Comparison of ENCODE assay signal across 9 cellular contexts in genomic region chr2:36561223-36561944, GRCh38. TPM values are rescaled to one million over a fixed set of nuclear protein-coding genes. Genes with fewer than 3 reads are reported as not detected.
DNase-seq lines count a peak whose midpoint lies in the region; ATAC-seq and TF ChIP-seq lines count a peak whose summit lies in the region.
"Had no signal": no experiment of that assay in that cellular context is flagged by ENCODE, and none has a peak within 500 bp of the region (broad histone marks: within the 10 kb centered on the region; RNA-seq: fewer than 3 reads in every experiment).

No MANE protein-coding gene starts in this region.

- H3K9ac ChIP-seq in mammary epithelial cell (ENCODE audit: insufficient read depth, low read length) = no peak overlapping the region
- H3K9ac ChIP-seq: BLaER1 had no signal

- CTCF ChIA-PET in mammary epithelial cell (lab: Charles Lee; ENCODE audit: low non-redundant PET) = no interaction called here

- dilution Hi-C loops in mammary epithelial cell (cut with HindIII; ENCODE audit: low sequenced_read_pairs) = no loop called here

- TF ChIP-seq CTCF in mammary epithelial cell (conservative IDR thresholded peaks at IDR 0.05 in 1 of 2, IDR thresholded peaks at IDR 0.05 in 1 of 2; ENCODE audit: extremely low read depth in 1 of 2, insufficient read depth in 1 of 2, low read depth in 1 of 2, low read length in 2 of 2) = no peak

- no peaks in the 10 kb centered on the region for H3K9me3 ChIP-seq in mammary epithelial cell (replicated peaks; ENCODE audit: insufficient read depth, low read length)
- H3K9me3 ChIP-seq: BLaER1 had no signal

- no peaks in the 10 kb centered on the region for H4K20me1 ChIP-seq in mammary epithelial cell (ENCODE audit: insufficient read depth, low read length)
- H4K20me1 ChIP-seq: BLaER1 had no signal

- ATAC-seq in left cardiac atrium (peak; percentile 55 to 86), left colon (peak; percentile 98), GM19395 (IDR thresholded peaks at IDR 0.05; ENCODE audit: unreplicated experiment) (no peak), GM21381 (IDR thresholded peaks at IDR 0.05; ENCODE audit: unreplicated experiment) (no peak), GM18870 (IDR thresholded peaks at IDR 0.05; ENCODE audit: unreplicated experiment) (no peak), GM19328 (IDR thresholded peaks at IDR 0.05; ENCODE audit: unreplicated experiment) (no peak)

- H3K27me3 ChIP-seq in mammary epithelial cell (ENCODE audit: insufficient read depth, low read length) = no peaks in the 10 kb centered on the region
- H3K27me3 ChIP-seq: BLaER1 had no signal

- DNase-seq in left cardiac atrium (no peak), cardiac septum (ENCODE audit: low spot score) (no peak), mammary epithelial cell (peak; percentile 75), left colon (peak in 1 of 2 donors; percentile 39)

- BruUV-seq in mammary epithelial cell (replicated peaks; lab: Mats Ljungman, UMichigan) = no TSS peak

- peaks cover 2% of the 10 kb centered on the region for H3K36me3 ChIP-seq in mammary epithelial cell (ENCODE audit: insufficient read depth, low read length)

- peaks cover 45% of the 10 kb centered on the region for H3K4me1 ChIP-seq in mammary epithelial cell (ENCODE audit: insufficient read depth, low read length)
- H3K4me1 ChIP-seq: BLaER1 had no signal

- no peak overlapping the region for H2AFZ ChIP-seq in mammary epithelial cell (ENCODE audit: low read depth, low read length)

- 57% methylated on average over 8 of the region's 8 CpGs for WGBS in mammary epithelial cell (ENCODE audit: low coverage, missing lambda C conversion rate)

- peak overlapping the region in 1 of 3 experiments; percentile 10 for H3K4me3 ChIP-seq in mammary epithelial cell (replicated peaks in 1 of 3; ENCODE audit: insufficient read depth in 1 of 3, low read depth in 2 of 3, low read length in 3 of 3)
- H3K4me3 ChIP-seq: BLaER1 had no signal

- H3K27ac ChIP-seq in mammary epithelial cell (ENCODE audit: insufficient read depth, low read depth, low read length) = peak overlapping the region; percentile 82
- H3K27ac ChIP-seq: BLaER1 had no signal

- intact Hi-C loops in left cardiac atrium (cut with DNase I) (no loop called here), cardiac septum (cut with DNase I) (no loop called here), mammary epithelial cell (cut with micrococcal nuclease) (no loop called here), left colon (cut with DNase I, micrococcal nuclease) (no loop called here)

- peaks cover 44% of the 10 kb centered on the region for H3K79me2 ChIP-seq in mammary epithelial cell (ENCODE audit: insufficient read depth, low read length)

- in situ Hi-C loops in mammary epithelial cell (cut with MboI; ENCODE audit: low sequenced_read_pairs in 2 of 2) = no loop called here

- peak overlapping the region; percentile 79 for H3K4me2 ChIP-seq in mammary epithelial cell (ENCODE audit: insufficient read depth, low read depth, low read length)
- H3K4me2 ChIP-seq: BLaER1 had no signal

RNA-seq across cellular contexts. Expression of gene FEZ2, which starts 36.6 kb away (rescaled TPM):
- 10 to 100 TPM; 46.5 to 68.3 TPM for total RNA-seq in left cardiac atrium
- total RNA-seq in cardiac septum = 50.5 TPM
- 10 to 100 TPM; 34.3 to 42.0 TPM for total RNA-seq in mammary epithelial cell
- polyA plus RNA-seq in mammary epithelial cell = 20.0 TPM
- polyA minus RNA-seq in mammary epithelial cell = 36.3 TPM
- total RNA-seq in left colon = 10 to 100 TPM; 45.3 to 54.4 TPM

Comparison
In these comparisons a context has a peak if more than half of its experiments do, and no peak if none do; other contexts are left out.
1. ATAC-seq: peak in left cardiac atrium (2 of 2) and left colon (single experiment); none in GM19395 (single experiment), GM21381 (single experiment), GM18870 (single experiment) and GM19328 (single experiment).